In the genomic region with DNA sequence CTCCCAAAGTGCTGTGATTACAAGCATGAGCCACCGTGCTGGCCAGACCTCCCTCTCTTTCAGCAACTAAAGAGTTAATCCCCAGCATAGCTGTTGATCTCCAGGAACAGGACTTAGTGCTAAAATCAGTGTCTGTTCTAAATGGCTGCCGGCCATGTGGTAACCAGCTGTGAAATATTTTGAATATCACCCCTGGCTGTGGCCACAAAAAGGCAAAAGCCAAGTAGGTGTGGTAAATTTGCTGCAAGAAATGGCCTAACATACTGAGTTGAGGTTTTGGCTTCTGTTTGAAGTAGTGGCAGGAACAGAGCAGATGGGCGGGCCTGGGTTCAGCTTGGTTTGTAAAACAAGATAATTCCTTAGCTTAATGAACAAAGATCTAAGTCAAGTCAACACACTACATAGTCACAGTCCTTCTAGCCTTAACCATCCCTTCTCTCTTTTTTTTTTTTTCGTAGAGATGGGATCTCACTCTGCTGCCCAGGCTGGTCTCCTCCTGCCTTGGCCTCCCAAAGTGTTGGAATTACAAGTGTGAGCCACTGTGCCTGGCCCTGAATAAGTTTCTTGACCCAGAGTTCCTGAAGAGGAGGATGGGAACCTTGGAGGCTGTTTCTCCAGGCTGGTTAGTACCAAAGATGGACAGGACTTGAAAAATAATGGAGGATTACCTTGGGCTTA, we compare ENCODE assay signal across 9 cellular contexts. TPM values are rescaled to one million over a fixed set of nuclear protein-coding genes. Genes with fewer than 3 reads are reported as not detected.
DNase-seq lines count a peak whose midpoint lies in the region; ATAC-seq, FAIRE-seq and TF ChIP-seq lines count a peak whose summit lies in the region.
"Had no signal": no experiment of that assay in that cellular context is flagged by ENCODE, and none has a peak within 500 bp of the region (broad histone marks: within the 10 kb centered on the region; RNA-seq: fewer than 3 reads in every experiment).

No MANE protein-coding gene starts in this region.

- H3K36me3 ChIP-seq in RWPE2 (ENCODE audit: low read depth), result no peaks in the 10 kb centered on the region
- no peaks in the 10 kb centered on the region for H3K36me3 ChIP-seq in K562 (ENCODE audit: control insufficient read depth, insufficient read depth, low read length)
- H3K36me3 ChIP-seq in smooth muscle cell (ENCODE audit: low read depth), result no peaks in the 10 kb centered on the region

- H3K4me1 ChIP-seq in RWPE2 (ENCODE audit: insufficient read depth, poor library complexity, severe bottlenecking), result peaks cover 19% of the 10 kb centered on the region
- H3K4me1 ChIP-seq in K562 (replicated peaks in 1 of 2; ENCODE audit: control insufficient read depth in 2 of 2, insufficient read depth in 2 of 2, low read length in 2 of 2), result peaks cover 13 to 16% of the 10 kb centered on the region in 2 experiments; a peak in 4 of 5 replicates
- H3K4me1 ChIP-seq in smooth muscle cell (ENCODE audit: low read depth), result no peaks in the 10 kb centered on the region

- H3K27me3 ChIP-seq in RWPE2 (ENCODE audit: insufficient read depth, poor library complexity, severe bottlenecking) (no peaks in the 10 kb centered on the region), K562 (ENCODE audit: control insufficient read depth in 2 of 2, insufficient read depth in 2 of 2, low read length in 2 of 2) (no peaks in the 10 kb centered on the region), smooth muscle cell (ENCODE audit: low read depth) (no peaks in the 10 kb centered on the region)

- no peak for FAIRE-seq in K562 (lab: Jason Lieb, UNC)

- DNase-seq in activated CD4-positive, CD25-positive, alpha-beta regulatory T cell treated with anti-CD3 and anti-CD28 coated beads, Interleukin-2, amount 50 U/mL, for 72 hours, result no peak
- DNase-seq in RWPE2 (ENCODE audit: low spot score), result no peak
- DNase-seq in K562 (ENCODE audit: extremely low read depth in 1 of 4, low spot score in 3 of 4), result peak in 3 of 4 experiments; percentile 38 to 53 (median 42)
- peak; percentile 48 for DNase-seq in mucosa of gallbladder (ENCODE audit: low spot score)
- no peak for DNase-seq in medulla oblongata (ENCODE audit: extremely low spot score)
- no peak for DNase-seq in NCI-H1930 (lab: John Stamatoyannopoulos, UW)
- no peak for DNase-seq in smooth muscle cell (lab: John Stamatoyannopoulos, UW; ENCODE audit: unreplicated experiment)

- no peak for TF ChIP-seq EP300 in K562 (IDR thresholded peaks at IDR 0.05; ENCODE audit: low read length)

- 29% methylated on average over 3 of the region's 4 CpGs for WGBS in K562 (ENCODE audit: insufficient coverage, low coverage, missing lambda C conversion rate)
- WGBS in smooth muscle cell (ENCODE audit: low lambda C conversion rate), result 19% methylated on average over 4 of the region's 4 CpGs

- peaks cover 9% of the 10 kb centered on the region for H3F3A ChIP-seq in smooth muscle cell (ENCODE audit: low read depth)

- peak; percentile 44 to 67 for ATAC-seq in activated CD4-positive, CD25-positive, alpha-beta regulatory T cell treated with anti-CD3 and anti-CD28 coated beads, Interleukin-2, amount 50 U/mL, for 24 hours
- peak; percentile 17; the same call in 1 of the 3 replicates for ATAC-seq in RWPE2 (ENCODE audit: low read depth)
- peak; percentile 61 for ATAC-seq in K562

- TF ChIP-seq RAD21 in K562 (CRISPR knock-in tag; conservative IDR thresholded peaks at IDR 0.05 in 1 of 2, IDR thresholded peaks at IDR 0.05 in 1 of 2), result no peak

- CTCF ChIA-PET in K562 (lab: Yijun Ruan, JAX; ENCODE audit: low intra/inter-chr PET ratio), result no interaction called here

- H3K27ac ChIP-seq in RWPE2 (ENCODE audit: poor library complexity, severe bottlenecking) (peak overlapping the region; percentile 57), K562 (ENCODE audit: extremely low read depth, low read depth, low read length) (no peak overlapping the region), smooth muscle cell (ENCODE audit: low read depth) (no peak overlapping the region)

- no peaks in the 10 kb centered on the region for H3K9me1 ChIP-seq in K562 (ENCODE audit: control insufficient read depth, insufficient read depth, low read length)

- intact Hi-C loops in K562 (cut with micrococcal nuclease), result no loop called here

- no peak for TF ChIP-seq POLR2A in K562 (conservative IDR thresholded peaks at IDR 0.05)

- in situ Hi-C loops in K562 (cut with MboI), result no loop called here

- H4K20me1 ChIP-seq in K562 (replicated peaks; ENCODE audit: control insufficient read depth, insufficient read depth, low read length) (no peaks in the 10 kb centered on the region), smooth muscle cell (ENCODE audit: low read depth) (no peaks in the 10 kb centered on the region)

- POLR2A ChIA-PET in K562 (lab: Yijun Ruan, JAX), result interaction anchor here (0.5 to 1.2 kb wide), 4 partner anchors 18 to 88 kb away, joined by 3 to 4 read pairs (median 4); partner anchors contain the start of gene ZCWPW1

- H3K4me3 ChIP-seq in RWPE2 (ENCODE audit: severe bottlenecking), result no peak overlapping the region
- H3K4me3 ChIP-seq in K562, result no peak overlapping the region
- no peak overlapping the region for H3K4me3 ChIP-seq in smooth muscle cell

- H3K9ac ChIP-seq in K562 (ENCODE audit: insufficient read depth in 1 of 2, low read depth in 2 of 2, low read length in 2 of 2), result no peak overlapping the region
- no peak overlapping the region for H3K9ac ChIP-seq in smooth muscle cell (ENCODE audit: low read depth)

- no TSS peak for BruUV-seq in K562 (replicated peaks; lab: Mats Ljungman, UMichigan)

- no peaks in the 10 kb centered on the region for H3K9me3 ChIP-seq in RWPE2 (ENCODE audit: severe bottlenecking)
- no peaks in the 10 kb centered on the region for H3K9me3 ChIP-seq in K562 (replicated peaks; ENCODE audit: control insufficient read depth, insufficient read depth, low read depth, low read length)
- no peaks in the 10 kb centered on the region for H3K9me3 ChIP-seq in smooth muscle cell (replicated peaks; ENCODE audit: low read depth)

- TF ChIP-seq CTCF in RWPE2 (IDR thresholded peaks at IDR 0.05; ENCODE audit: poor library complexity, severe bottlenecking) (no peak), K562 (IDR thresholded peaks at IDR 0.05 in 2 of 3, conservative IDR thresholded peaks at IDR 0.05 in 1 of 3; ENCODE audit: insufficient read depth in 2 of 3, low read depth in 1 of 3, low read length in 3 of 3) (no peak), smooth muscle cell (IDR thresholded peaks at IDR 0.05; ENCODE audit: borderline replicate concordance, insufficient read depth, poor library complexity, severe bottlenecking) (no peak)

- H2AFZ ChIP-seq in K562 (ENCODE audit: low read depth, low read length), result peak overlapping the region; percentile 54
- no peak overlapping the region for H2AFZ ChIP-seq in smooth muscle cell (ENCODE audit: low read depth)

- no peaks in the 10 kb centered on the region for H3K79me2 ChIP-seq in K562 (ENCODE audit: control insufficient read depth, insufficient read depth, low read length)
- no peaks in the 10 kb centered on the region for H3K79me2 ChIP-seq in smooth muscle cell (ENCODE audit: low read depth)

- H3K4me2 ChIP-seq in K562 (ENCODE audit: insufficient read depth, low read length) (no peak overlapping the region), smooth muscle cell (no peak overlapping the region)

RNA-seq across cellular contexts. Expression of gene AGFG2, which starts 22.7 kb away (rescaled TPM):
- 25.6 and 42.2 TPM in 2 replicates for total RNA-seq in K562 (2011; cell fraction: chromatin; rRNA removed; ENCODE audit: low replicate concordance)
- 22.7 and 25.7 TPM in 2 replicates for total RNA-seq in K562 (2011; cell fraction: nucleolus; rRNA removed)
- 28.4 and 39.7 TPM in 2 replicates for total RNA-seq in K562 (2011; cell fraction: nucleoplasm; rRNA removed)
- total RNA-seq in K562 (2014; rRNA removed) (11.7 and 20.2 TPM in 2 replicates), K562 (2014; rRNA removed; fragmentation: Illumina TruSeq; extraction: Trizol) (3.6 and 4.3 TPM in 2 replicates), K562 (2015; rRNA removed; fragmentation: Illumina TruSeq; extraction: Trizol) (7.8 and 9.3 TPM in 2 replicates), K562 (2021) (23.1 and 23.4 TPM in 2 replicates), mucosa of gallbladder (102 TPM), smooth muscle cell (2.7 TPM in 2 replicates)
- polyA plus RNA-seq in K562 (2011; rRNA removed) (4.6 and 5.2 TPM in 2 replicates), K562 (2014; fragmentation: Illumina TruSeq; extraction: Trizol) (6.5 and 9.6 TPM in 2 replicates), K562 (2014; fragmentation: Nextera tagmentation; extraction: Ambion mirVana) (under 1 TPM; 0.31 to 0.32 TPM), K562 (2014; rRNA removed) (10.0 and 16.8 TPM in 2 replicates), smooth muscle cell (4.0 and 8.4 TPM in 2 replicates)
- polyA plus RNA-seq in K562 (2011; cell fraction: cytosol; rRNA removed), result 3.8 and 25.5 TPM in 2 replicates
- 12.0 and 33.1 TPM in 2 replicates for polyA plus RNA-seq in K562 (2011; cell fraction: nucleus; rRNA removed)
- 9.7 and 18.9 TPM in 2 replicates for polyA plus RNA-seq in K562 (2012)
- polyA minus RNA-seq in K562 (2011; rRNA and poly(A)+ RNA removed), result 3.7 and 4.3 TPM in 2 replicates
- 3.9 and 8.0 TPM in 2 replicates for polyA minus RNA-seq in K562 (2011; cell fraction: cytosol; rRNA and poly(A)+ RNA removed)
- 10.2 and 12.1 TPM in 2 replicates for polyA minus RNA-seq in K562 (2011; cell fraction: nucleus; rRNA and poly(A)+ RNA removed)

RNA-seq across cellular contexts. Expression of gene NYAP1, which starts 32.5 kb away (rescaled TPM):
- 0.53 and 1.0 TPM in 2 replicates for total RNA-seq in K562 (2011; cell fraction: chromatin; rRNA removed; ENCODE audit: low replicate concordance)
- total RNA-seq in K562 (2011; cell fraction: nucleolus; rRNA removed), result 0.67 and 0.79 TPM in 2 replicates
- total RNA-seq in K562 (2011; cell fraction: nucleoplasm; rRNA removed), result 0.23 and 0.59 TPM in 2 replicates
- total RNA-seq in K562 (2014; rRNA removed) (0.32 and 0.98 TPM in 2 replicates), K562 (2014; rRNA removed; fragmentation: Illumina TruSeq; extraction: Trizol) (0.11 and 0.13 TPM in 2 replicates), K562 (2015; rRNA removed; fragmentation: Illumina TruSeq; extraction: Trizol) (0.15 and 0.22 TPM in 2 replicates), K562 (2021) (0.82 and 0.87 TPM in 2 replicates), mucosa of gallbladder (1.2 TPM), smooth muscle cell (1.6 and 2.3 TPM in 2 replicates)
- polyA plus RNA-seq in K562 (2011; rRNA removed) (0.09 and 0.13 TPM in 2 replicates), K562 (2014; fragmentation: Illumina TruSeq; extraction: Trizol) (0.13 and 0.17 TPM in 2 replicates), K562 (2014; fragmentation: Nextera tagmentation; extraction: Ambion mirVana) (not detected), K562 (2014; rRNA removed) (0.88 and 1.0 TPM in 2 replicates), smooth muscle cell (0.07 TPM in 1 of 2 replicates, not detected in the other)
- 0.15 and 1.4 TPM in 2 replicates for polyA plus RNA-seq in K562 (2011; cell fraction: cytosol; rRNA removed)
- polyA plus RNA-seq in K562 (2011; cell fraction: nucleus; rRNA removed), result 0.34 and 1.7 TPM in 2 replicates
- polyA plus RNA-seq in K562 (2012), result 0.35 and 0.65 TPM in 2 replicates
- polyA minus RNA-seq in K562 (2011; rRNA and poly(A)+ RNA removed), result 0.11 TPM in 1 of 2 replicates, not detected in the other
- not detected in 2 replicates for polyA minus RNA-seq in K562 (2011; cell fraction: cytosol; rRNA and poly(A)+ RNA removed)
- 0.22 and 0.40 TPM in 2 replicates for polyA minus RNA-seq in K562 (2011; cell fraction: nucleus; rRNA and poly(A)+ RNA removed)
- total RNA-seq: B cell had no signal

RNA-seq across cellular contexts. Expression of gene TSC22D4, which starts 37.3 kb away (rescaled TPM):
- total RNA-seq in K562 (2011; cell fraction: chromatin; rRNA removed; ENCODE audit: low replicate concordance), result 30.5 and 88.7 TPM in 2 replicates
- 56.8 and 60.5 TPM in 2 replicates for total RNA-seq in K562 (2011; cell fraction: nucleolus; rRNA removed)
- 38.6 and 57.1 TPM in 2 replicates for total RNA-seq in K562 (2011; cell fraction: nucleoplasm; rRNA removed)
- total RNA-seq in K562 (2014; rRNA removed), result 77.6 and 102 TPM in 2 replicates
- total RNA-seq in K562 (2014; rRNA removed; fragmentation: Illumina TruSeq; extraction: Trizol), result 10.1 and 13.1 TPM in 2 replicates
- total RNA-seq in K562 (2015; rRNA removed; fragmentation: Illumina TruSeq; extraction: Trizol), result 31.3 and 33.9 TPM in 2 replicates
- total RNA-seq in K562 (2021), result 102 and 107 TPM in 2 replicates
- polyA plus RNA-seq in K562 (2011; rRNA removed), result 14.2 and 18.8 TPM in 2 replicates
- 13.0 and 47.0 TPM in 2 replicates for polyA plus RNA-seq in K562 (2011; cell fraction: cytosol; rRNA removed)
- 22.1 and 53.6 TPM in 2 replicates for polyA plus RNA-seq in K562 (2011; cell fraction: nucleus; rRNA removed)
- polyA plus RNA-seq in K562 (2012), result 64.9 and 107 TPM in 2 replicates
- polyA plus RNA-seq in K562 (2014; fragmentation: Illumina TruSeq; extraction: Trizol), result 28.7 and 51.7 TPM in 2 replicates
- polyA plus RNA-seq in K562 (2014; fragmentation: Nextera tagmentation; extraction: Ambion mirVana), result under 1 TPM; 0.37 to 0.92 TPM
- 57.9 and 61.0 TPM in 2 replicates for polyA plus RNA-seq in K562 (2014; rRNA removed)
- polyA minus RNA-seq in K562 (2011; rRNA and poly(A)+ RNA removed), result 5.5 and 9.6 TPM in 2 replicates
- polyA minus RNA-seq in K562 (2011; cell fraction: cytosol; rRNA and poly(A)+ RNA removed), result 24.5 and 26.5 TPM in 2 replicates
- polyA minus RNA-seq in K562 (2011; cell fraction: nucleus; rRNA and poly(A)+ RNA removed), result 10.0 and 13.5 TPM in 2 replicates
- 78.2 TPM for total RNA-seq in mucosa of gallbladder
- 14.5 and 20.0 TPM in 2 replicates for total RNA-seq in smooth muscle cell
- 46.9 and 51.1 TPM in 2 replicates for polyA plus RNA-seq in smooth muscle cell

RNA-seq across cellular contexts. Expression of gene SPACDR, which starts 52.2 kb away (rescaled TPM):
- total RNA-seq in K562 (2011; cell fraction: chromatin; rRNA removed; ENCODE audit: low replicate concordance), result 3.4 and 9.9 TPM in 2 replicates
- 1.8 and 4.7 TPM in 2 replicates for total RNA-seq in K562 (2011; cell fraction: nucleolus; rRNA removed)
- total RNA-seq in K562 (2011; cell fraction: nucleoplasm; rRNA removed), result 2.4 and 3.8 TPM in 2 replicates
- total RNA-seq in K562 (2014; rRNA removed), result 0.14 and 0.29 TPM in 2 replicates
- not detected in 2 replicates for total RNA-seq in K562 (2014; rRNA removed; fragmentation: Illumina TruSeq; extraction: Trizol)
- 0.29 and 0.41 TPM in 2 replicates for total RNA-seq in K562 (2015; rRNA removed; fragmentation: Illumina TruSeq; extraction: Trizol)
- 0.55 and 1.2 TPM in 2 replicates for total RNA-seq in K562 (2021)
- 0.18 and 0.20 TPM in 2 replicates for polyA plus RNA-seq in K562 (2011; rRNA removed)
- 0.40 and 0.56 TPM in 2 replicates for polyA plus RNA-seq in K562 (2011; cell fraction: cytosol; rRNA removed)
- 1.0 and 2.9 TPM in 2 replicates for polyA plus RNA-seq in K562 (2011; cell fraction: nucleus; rRNA removed)
- 0.47 and 2.1 TPM in 2 replicates for polyA plus RNA-seq in K562 (2012)
- polyA plus RNA-seq in K562 (2014; fragmentation: Illumina TruSeq; extraction: Trizol), result 0.13 and 0.24 TPM in 2 replicates
- polyA plus RNA-seq in K562 (2014; fragmentation: Nextera tagmentation; extraction: Ambion mirVana), result under 1 TPM; 0.07 to 0.11 TPM
- 0.12 and 0.15 TPM in 2 replicates for polyA plus RNA-seq in K562 (2014; rRNA removed)
- polyA minus RNA-seq in K562 (2011; rRNA and poly(A)+ RNA removed), result not detected in 2 replicates
- polyA minus RNA-seq in K562 (2011; cell fraction: cytosol; rRNA and poly(A)+ RNA removed), result not detected in 2 replicates
- not detected in 2 replicates for polyA minus RNA-seq in K562 (2011; cell fraction: nucleus; rRNA and poly(A)+ RNA removed)
- total RNA-seq in mucosa of gallbladder, result 1.2 TPM
- not detected in 2 replicates for total RNA-seq in smooth muscle cell
- polyA plus RNA-seq in smooth muscle cell, result 0.58 and 2.2 TPM in 2 replicates

RNA-seq across cellular contexts. Expression of gene SAP25, which starts 57.4 kb away (rescaled TPM):
- 7.1 and 11.6 TPM in 2 replicates for total RNA-seq in K562 (2011; cell fraction: chromatin; rRNA removed; ENCODE audit: low replicate concordance)
- total RNA-seq in K562 (2011; cell fraction: nucleolus; rRNA removed), result 13.0 and 18.8 TPM in 2 replicates
- total RNA-seq in K562 (2011; cell fraction: nucleoplasm; rRNA removed), result 5.2 and 5.7 TPM in 2 replicates
- 1.3 and 1.8 TPM in 2 replicates for total RNA-seq in K562 (2014; rRNA removed)
- 0.48 TPM in 1 of 2 replicates, not detected in the other for total RNA-seq in K562 (2014; rRNA removed; fragmentation: Illumina TruSeq; extraction: Trizol)
- 1.1 TPM in 2 replicates for total RNA-seq in K562 (2015; rRNA removed; fragmentation: Illumina TruSeq; extraction: Trizol)
- 3.2 and 5.3 TPM in 2 replicates for total RNA-seq in K562 (2021)
- 0.42 and 2.1 TPM in 2 replicates for polyA plus RNA-seq in K562 (2011; rRNA removed)
- 0.96 and 3.5 TPM in 2 replicates for polyA plus RNA-seq in K562 (2011; cell fraction: cytosol; rRNA removed)
- 11.2 and 27.2 TPM in 2 replicates for polyA plus RNA-seq in K562 (2011; cell fraction: nucleus; rRNA removed)
- 4.8 and 12.8 TPM in 2 replicates for polyA plus RNA-seq in K562 (2012)
- polyA plus RNA-seq in K562 (2014; fragmentation: Illumina TruSeq; extraction: Trizol), result 0.48 and 2.8 TPM in 2 replicates
- polyA plus RNA-seq in K562 (2014; fragmentation: Nextera tagmentation; extraction: Ambion mirVana), result under 1 TPM; 0.13 to 0.14 TPM
- polyA plus RNA-seq in K562 (2014; rRNA removed), result 4.2 and 8.1 TPM in 2 replicates
- polyA minus RNA-seq in K562 (2011; rRNA and poly(A)+ RNA removed), result not detected in 2 replicates
- not detected in 2 replicates for polyA minus RNA-seq in K562 (2011; cell fraction: cytosol; rRNA and poly(A)+ RNA removed)
- 2.0 and 3.4 TPM in 2 replicates for polyA minus RNA-seq in K562 (2011; cell fraction: nucleus; rRNA and poly(A)+ RNA removed)
- total RNA-seq in mucosa of gallbladder, result 13.3 TPM
- not detected in 2 replicates for total RNA-seq in smooth muscle cell
- 1.9 and 2.6 TPM in 2 replicates for polyA plus RNA-seq in smooth muscle cell

Comparison
In these comparisons a context has a peak if more than half of its experiments do, and no peak if none do; other contexts are left out.
1. DNase-seq: peak in K562 (3 of 4) and mucosa of gallbladder (single experiment); none in activated CD4-positive, CD25-positive, alpha-beta regulatory T cell treated with anti-CD3 and anti-CD28 coated beads, Interleukin-2, amount 50 U/mL, for 72 hours (single experiment), RWPE2 (single experiment), medulla oblongata (single experiment), NCI-H1930 (0 of 2) and smooth muscle cell (single experiment).
2. Peak in every context shown above with its lines, with median percentiles within 50 percentile points of each other: ATAC-seq.